Comparison of ENCODE assay signal across 9 cellular contexts in genomic region chr19:14073925-14074838, GRCh38. TPM values are rescaled to one million over a fixed set of nuclear protein-coding genes. Genes with fewer than 3 reads are reported as not detected.
A peak's percentile ranks its signal among the peaks of the same experiment; 100 is the strongest.
DNase-seq lines count a peak whose midpoint lies in the region; TF ChIP-seq lines count a peak whose summit lies in the region.
"Had no signal": no experiment of that assay in that cellular context is flagged by ENCODE, and none has a peak within 500 bp of the region (broad histone marks: within the 10 kb centered on the region; RNA-seq: fewer than 3 reads in every experiment).

No MANE protein-coding gene starts in this region.

- H3K36me3 ChIP-seq in iPS-20b (ENCODE audit: insufficient read depth, low read depth, low read length) (no peaks in the 10 kb centered on the region), spleen (no peaks in the 10 kb centered on the region)

- no peak for TF ChIP-seq CTCF in spleen (IDR thresholded peaks at IDR 0.05 in 8 of 11, conservative IDR thresholded peaks at IDR 0.05 in 3 of 11)

- DNase-seq in EL = peak; percentile 51
- DNase-seq in Jurkat, Clone E6-1 (ENCODE audit: low read depth, low spot score) = no peak
- peak; percentile 84 for DNase-seq in spleen
- no peak for DNase-seq in occipital lobe (lab: John Stamatoyannopoulos, UW)
- no peak for DNase-seq in NCI-H128 (lab: John Stamatoyannopoulos, UW; ENCODE audit: unreplicated experiment)
- no peak for DNase-seq in NCI-H1694 (lab: John Stamatoyannopoulos, UW)

- no peak overlapping the region for H3K9ac ChIP-seq in iPS-20b (ENCODE audit: low read depth, low read length)

- H3K27ac ChIP-seq in angular gyrus (ENCODE audit: low read depth, low read length) = peak overlapping the region; percentile 88
- H3K27ac ChIP-seq in iPS-20b (ENCODE audit: low read length) = no peak overlapping the region
- peak overlapping the region; percentile 49 to 92 (median 89) for H3K27ac ChIP-seq in spleen

- intact Hi-C loops in spleen (cut with DNase I; ENCODE audit: low total_unique reads) = loop anchor here (5.0 kb wide), 1 partner anchor 192 kb away; no protein-coding TSS in a partner anchor

- no peak for TF ChIP-seq POLR2A in spleen (IDR thresholded peaks at IDR 0.05)

- H3K27me3 ChIP-seq in iPS-20b (ENCODE audit: insufficient read depth, low read length) (peaks cover 67% of the 10 kb centered on the region), spleen (replicated peaks in 1 of 7) (peaks cover 0 to 29% (median 0%) of the 10 kb centered on the region in 7 donors)

- WGBS in spleen, 5 donors = 1 to 3% (median 2%) methylated on average over 35 to 44 of the region's 44 CpGs

- H3K4me3 ChIP-seq in Jurkat, Clone E6-1 (ENCODE audit: low read length) = peak overlapping the region; percentile 66
- H3K4me3 ChIP-seq in iPS-20b (ENCODE audit: low read length) (peak overlapping the region; percentile 69), spleen (peak overlapping the region; percentile 54 to 75 (median 60))

- H3K9me3 ChIP-seq in iPS-20b (ENCODE audit: insufficient read depth, low read depth, low read length) (no peaks in the 10 kb centered on the region), spleen (no peaks in the 10 kb centered on the region)

- H3K4me1 ChIP-seq in iPS-20b (ENCODE audit: insufficient read depth, low read length) = no peaks in the 10 kb centered on the region; the same call in 1 of the 2 replicates
- H3K4me1 ChIP-seq in spleen = peaks cover 31 to 71% (median 50%) of the 10 kb centered on the region in 6 donors

RNA-seq across cellular contexts. Expression of gene MISP3, which starts 1.6 kb away (rescaled TPM):
- 3.0 TPM for polyA plus RNA-seq in Jurkat, Clone E6-1 (2012; ENCODE audit: insufficient read depth, insufficient read length)
- 1 to 10 TPM; 1.8 to 8.0 (median 2.0) TPM for total RNA-seq in spleen
- 1 to 10 TPM; 1.5 to 2.2 (median 1.9) TPM for polyA plus RNA-seq in spleen
- total RNA-seq in occipital lobe = 1.6 TPM

RNA-seq across cellular contexts. Expression of gene C19orf67, which starts 11.4 kb away (rescaled TPM):
- polyA plus RNA-seq in Jurkat, Clone E6-1 (2012; ENCODE audit: insufficient read depth, insufficient read length) = not detected
- total RNA-seq in spleen (1 to 10 TPM in 1 of 7 donors, not detected in 6; 4.9 TPM), occipital lobe (not detected)
- not detected for polyA plus RNA-seq in spleen
- total RNA-seq: activated CD8-positive, alpha-beta memory T cell treated with anti-CD3 and anti-CD28 coated beads for 36 hours had no signal

RNA-seq across cellular contexts. Expression of gene PALM3, which starts 12.3 kb away (rescaled TPM):
- not detected for polyA plus RNA-seq in Jurkat, Clone E6-1 (2012; ENCODE audit: insufficient read depth, insufficient read length)
- total RNA-seq in spleen (not detected), occipital lobe (3.4 TPM)
- polyA plus RNA-seq in spleen = under 1 TPM; 0.02 to 0.32 (median 0.05) TPM
- total RNA-seq: activated CD8-positive, alpha-beta memory T cell treated with anti-CD3 and anti-CD28 coated beads for 36 hours had no signal

RNA-seq across cellular contexts. Expression of gene SAMD1, which starts 16.4 kb away (rescaled TPM):
- polyA plus RNA-seq in Jurkat, Clone E6-1 (2012; ENCODE audit: insufficient read depth, insufficient read length) = 84.3 TPM
- total RNA-seq in spleen (10 to 100 TPM; 25.5 to 36.8 (median 30.6) TPM), occipital lobe (37.1 TPM)
- polyA plus RNA-seq in spleen = 10 to 100 TPM; 19.6 to 31.4 (median 24.3) TPM

RNA-seq across cellular contexts. Expression of gene IL27RA, which starts 42.6 kb away (rescaled TPM):
- 14.5 TPM for polyA plus RNA-seq in Jurkat, Clone E6-1 (2012; ENCODE audit: insufficient read depth, insufficient read length)
- total RNA-seq in spleen (10 to 100 TPM; 15.7 to 28.7 (median 20.8) TPM), occipital lobe (7.0 TPM)
- polyA plus RNA-seq in spleen = 10 to 100 TPM; 12.8 to 14.4 (median 13.4) TPM

Comparison
In these comparisons a context has a peak if more than half of its experiments do, and no peak if none do; other contexts are left out.
1. DNase-seq: peak in EL (single experiment) and spleen (single experiment); none in Jurkat, Clone E6-1 (single experiment), occipital lobe (single experiment), NCI-H128 (single experiment) and NCI-H1694 (single experiment).
2. Peak in every context shown above with its lines, with median percentiles within 50 percentile points of each other: H3K4me3 ChIP-seq.